ENCODE assay signal across 25 cellular contexts in the genomic region with DNA sequence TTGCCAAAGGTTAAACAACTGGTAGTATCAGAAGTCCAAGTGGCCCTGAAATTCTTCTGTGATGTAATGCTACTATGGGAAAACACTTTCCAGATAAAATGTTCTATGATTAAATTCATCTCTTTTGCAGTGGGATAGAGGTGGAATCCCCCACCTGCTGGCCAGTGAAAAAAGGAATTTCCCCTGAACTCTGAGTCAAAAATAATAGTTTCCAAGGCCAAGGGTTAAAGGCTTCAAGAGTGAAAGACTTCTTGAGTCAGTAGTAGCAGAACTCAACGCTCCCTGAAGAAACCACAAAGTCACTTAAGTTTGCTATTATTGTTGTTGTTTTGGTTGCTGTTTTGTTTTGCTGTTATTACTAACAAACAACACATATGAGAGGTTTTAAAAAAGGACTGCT.
DNase-seq lines count a peak whose midpoint lies in the region; ATAC-seq, FAIRE-seq and TF ChIP-seq lines count a peak whose summit lies in the region.
"Had no signal": no experiment of that assay in that cellular context is flagged by ENCODE, and none has a peak within 500 bp of the region (broad histone marks: within the 10 kb centered on the region; RNA-seq: fewer than 3 reads in every experiment).

No MANE protein-coding gene starts in this region.

- SMC1A ChIA-PET in GM12878 (lab: Charles Lee; ENCODE audit: uncharacterized antibody, unreplicated experiment), result interaction anchor here (1.0 kb wide), 1 partner anchor 14 kb away, joined by 3 read pairs; no protein-coding TSS in a partner anchor

- H3K79me2 ChIP-seq in GM12878 (ENCODE audit: control insufficient read depth, insufficient read depth, low read length), result no peaks in the 10 kb centered on the region
- H3K79me2 ChIP-seq: hepatocyte had no signal

- no peaks in the 10 kb centered on the region for H3K9me3 ChIP-seq in GM12878 (replicated peaks; ENCODE audit: control insufficient read depth, insufficient read depth, low read length)
- H3K9me3 ChIP-seq: ascending aorta, esophagus muscularis mucosa, ovary, Peyer's patch had no signal

- H3K27ac ChIP-seq in GM12878 (ENCODE audit: control insufficient read depth, insufficient read depth), result no peak overlapping the region
- H3K27ac ChIP-seq: ascending aorta, cardiac muscle cell, esophagus muscularis mucosa, foreskin keratinocyte, hepatocyte, ovary, Peyer's patch, skin epidermis, VCaP had no signal

- no peaks in the 10 kb centered on the region for H3K36me3 ChIP-seq in GM12878 (ENCODE audit: control insufficient read depth in 2 of 2, insufficient read depth in 2 of 2, low read length in 1 of 2)
- H3K36me3 ChIP-seq: ascending aorta, cardiac muscle cell, esophagus muscularis mucosa, ovary, Peyer's patch had no signal

- no peak for TF ChIP-seq CTCF in GM12878 (IDR thresholded peaks at IDR 0.05 in 2 of 3, conservative IDR thresholded peaks at IDR 0.05 in 1 of 3; ENCODE audit: control insufficient read depth in 2 of 3, extremely low read depth in 1 of 3, insufficient read depth in 1 of 3, low read depth in 3 of 3, low read length in 3 of 3)

- H3K9ac ChIP-seq in GM12878 (ENCODE audit: control insufficient read depth, insufficient read depth, low read length), result no peak overlapping the region

- no peak for FAIRE-seq in GM12878 (lab: Jason Lieb, UNC)

- H3K4me3 ChIP-seq in GM12878, result no peak overlapping the region
- H3K4me3 ChIP-seq: ascending aorta, cardiac muscle cell, esophagus muscularis mucosa, hepatocyte, ovary, Peyer's patch, skin epidermis had no signal

- no peaks in the 10 kb centered on the region for H3K27me3 ChIP-seq in GM12878 (replicated peaks in 1 of 2; ENCODE audit: control insufficient read depth in 2 of 2, insufficient read depth in 2 of 2, low read length in 1 of 2)
- H3K27me3 ChIP-seq: ascending aorta, cardiac muscle cell, esophagus muscularis mucosa, foreskin keratinocyte, hepatocyte, ovary, Peyer's patch had no signal

- intact Hi-C loops in GM12878 (cut with micrococcal nuclease; ENCODE audit: unreplicated experiment), result no loop called here

- BruUV-seq in GM12878 (replicated peaks; lab: Mats Ljungman, UMichigan), result no TSS peak

- no peak for TF ChIP-seq POLR2A in GM12878 (IDR thresholded peaks at IDR 0.05; ENCODE audit: low read depth, low read length)

- TF ChIP-seq RAD21 in GM12878 (IDR thresholded peaks at IDR 0.05; ENCODE audit: insufficient read depth, low read depth, low read length), result no peak

- no peak; a peak in 1 of 4 replicates for TF ChIP-seq EP300 in GM12878 (IDR thresholded peaks at IDR 0.05; ENCODE audit: borderline replicate concordance in 1 of 2, control insufficient read depth in 1 of 2, low read depth in 2 of 2, low read length in 2 of 2)

- H4K20me1 ChIP-seq in GM12878 (ENCODE audit: control insufficient read depth, insufficient read depth), result no peaks in the 10 kb centered on the region

- no peak overlapping the region for H3K4me2 ChIP-seq in GM12878 (ENCODE audit: control insufficient read depth, insufficient read depth)
- H3K4me2 ChIP-seq: hepatocyte had no signal

- in situ Hi-C loops in GM12878 (cut with MboI), result no loop called here

- RAD21 ChIA-PET in GM12878 (lab: Charles Lee; ENCODE audit: unreplicated experiment), result no interaction called here

- H3K4me1 ChIP-seq in GM12878 (ENCODE audit: control insufficient read depth, insufficient read depth, low read length), result no peaks in the 10 kb centered on the region
- H3K4me1 ChIP-seq: foreskin keratinocyte, Peyer's patch had no signal

- CTCF ChIA-PET in GM12878 (lab: Yijun Ruan, JAX), result interaction anchor here (1.1 kb wide), 1 partner anchor 10 kb away, joined by 3 read pairs; no protein-coding TSS in a partner anchor

- POLR2A ChIA-PET in GM12878 (lab: Charles Lee), result no interaction called here

- WGBS in GM12878 (ENCODE audit: insufficient coverage, insufficient replicate concordance, low lambda C conversion rate, missing lambda C conversion rate), result 0% methylated on average over 1 of the region's 1 CpG

- DNase-seq in GM12878 (ENCODE audit: low read depth, low spot score), result peak; percentile 5
- no peak for DNase-seq in NCI-H2227 treated with DMSO at 0.1 percent for 48 hours (lab: John Stamatoyannopoulos, UW)
- no peak for DNase-seq in NCI-H2196 treated with DMSO at 0.1 percent for 48 hours (lab: John Stamatoyannopoulos, UW; ENCODE audit: unreplicated experiment)
- DNase-seq: activated CD4-positive, alpha-beta T cell treated with anti-CD3 and anti-CD28 coated beads for 4 hours; activated T-cell treated with anti-CD3 and anti-CD28 coated beads for 4 hours; foreskin keratinocyte; left cardiac atrium; mammary epithelial cell; NCI-H1105; NCI-H1930; NCI-H69; ovary; Peyer's patch; SHP77 treated with DMSO at 0.1 percent for 48 hours; stimulated activated naive CD8-positive, alpha-beta T cell treated with anti-CD3 and anti-CD28 coated beads, Interleukin-15, amount 100 ng/mL, for 72 hours had no signal

- no peak overlapping the region for H2AFZ ChIP-seq in GM12878 (ENCODE audit: control insufficient read depth, low read depth, low read length)
- H2AFZ ChIP-seq: hepatocyte had no signal

- peak; percentile 48 for ATAC-seq in GM18858 (IDR thresholded peaks at IDR 0.05; ENCODE audit: unreplicated experiment)
- peak; percentile 82 for ATAC-seq in GM19372 (IDR thresholded peaks at IDR 0.05; ENCODE audit: low read depth, unreplicated experiment)
- peak; percentile 67 for ATAC-seq in HG02852 (IDR thresholded peaks at IDR 0.05; ENCODE audit: unreplicated experiment)
- ATAC-seq in GM12878, result peak; percentile 80
- no peak for ATAC-seq in HG03025 (IDR thresholded peaks at IDR 0.05; ENCODE audit: low FRiP score, unreplicated experiment)
- ATAC-seq: foreskin keratinocyte; left cardiac atrium; stimulated activated naive CD8-positive, alpha-beta T cell treated with anti-CD3 and anti-CD28 coated beads, Interleukin-15, amount 100 ng/mL, for 72 hours had no signal

TF ChIP-seq in GM12878, 131 proteins besides CTCF, POLR2A, EP300 and RAD21 (continues in another document):
- TF ChIP-seq, protein P1, sequence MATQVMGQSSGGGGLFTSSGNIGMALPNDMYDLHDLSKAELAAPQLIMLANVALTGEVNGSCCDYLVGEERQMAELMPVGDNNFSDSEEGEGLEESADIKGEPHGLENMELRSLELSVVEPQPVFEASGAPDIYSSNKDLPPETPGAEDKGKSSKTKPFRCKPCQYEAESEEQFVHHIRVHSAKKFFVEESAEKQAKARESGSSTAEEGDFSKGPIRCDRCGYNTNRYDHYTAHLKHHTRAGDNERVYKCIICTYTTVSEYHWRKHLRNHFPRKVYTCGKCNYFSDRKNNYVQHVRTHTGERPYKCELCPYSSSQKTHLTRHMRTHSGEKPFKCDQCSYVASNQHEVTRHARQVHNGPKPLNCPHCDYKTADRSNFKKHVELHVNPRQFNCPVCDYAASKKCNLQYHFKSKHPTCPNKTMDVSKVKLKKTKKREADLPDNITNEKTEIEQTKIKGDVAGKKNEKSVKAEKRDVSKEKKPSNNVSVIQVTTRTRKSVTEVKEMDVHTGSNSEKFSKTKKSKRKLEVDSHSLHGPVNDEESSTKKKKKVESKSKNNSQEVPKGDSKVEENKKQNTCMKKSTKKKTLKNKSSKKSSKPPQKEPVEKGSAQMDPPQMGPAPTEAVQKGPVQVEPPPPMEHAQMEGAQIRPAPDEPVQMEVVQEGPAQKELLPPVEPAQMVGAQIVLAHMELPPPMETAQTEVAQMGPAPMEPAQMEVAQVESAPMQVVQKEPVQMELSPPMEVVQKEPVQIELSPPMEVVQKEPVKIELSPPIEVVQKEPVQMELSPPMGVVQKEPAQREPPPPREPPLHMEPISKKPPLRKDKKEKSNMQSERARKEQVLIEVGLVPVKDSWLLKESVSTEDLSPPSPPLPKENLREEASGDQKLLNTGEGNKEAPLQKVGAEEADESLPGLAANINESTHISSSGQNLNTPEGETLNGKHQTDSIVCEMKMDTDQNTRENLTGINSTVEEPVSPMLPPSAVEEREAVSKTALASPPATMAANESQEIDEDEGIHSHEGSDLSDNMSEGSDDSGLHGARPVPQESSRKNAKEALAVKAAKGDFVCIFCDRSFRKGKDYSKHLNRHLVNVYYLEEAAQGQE (IDR thresholded peaks at IDR 0.05; ENCODE audit: low read depth, low read length), result no peak
- peak; percentile 88 for TF ChIP-seq NR2F1 (conservative IDR thresholded peaks at IDR 0.05)
- TF ChIP-seq IKZF2 (IDR thresholded peaks at IDR 0.05), result peak in 1 of 2 experiments; percentile 14; a peak in 1 of 4 replicates
- no peak for TF ChIP-seq BCLAF1 (IDR thresholded peaks at IDR 0.05)
- no peak for TF ChIP-seq POLR2AphosphoS2 (IDR thresholded peaks at IDR 0.05; ENCODE audit: low read depth, low read length)
- TF ChIP-seq IKZF1 (conservative IDR thresholded peaks at IDR 0.05), result peak; percentile 56
- no peak for TF ChIP-seq ZNF274 (IDR thresholded peaks at IDR 0.05; ENCODE audit: insufficient read depth, insufficient read length)
- no peak for TF ChIP-seq ZBED1 (IDR thresholded peaks at IDR 0.05; ENCODE audit: borderline replicate concordance)
- TF ChIP-seq FOXM1 (IDR thresholded peaks at IDR 0.05; ENCODE audit: low read depth, low read length), result no peak
- TF ChIP-seq FOS (IDR thresholded peaks at IDR 0.05; ENCODE audit: borderline replicate concordance, extremely low read depth, insufficient read length), result no peak
- no peak for TF ChIP-seq ZNF622 (IDR thresholded peaks at IDR 0.05)
